In the genomic region with DNA sequence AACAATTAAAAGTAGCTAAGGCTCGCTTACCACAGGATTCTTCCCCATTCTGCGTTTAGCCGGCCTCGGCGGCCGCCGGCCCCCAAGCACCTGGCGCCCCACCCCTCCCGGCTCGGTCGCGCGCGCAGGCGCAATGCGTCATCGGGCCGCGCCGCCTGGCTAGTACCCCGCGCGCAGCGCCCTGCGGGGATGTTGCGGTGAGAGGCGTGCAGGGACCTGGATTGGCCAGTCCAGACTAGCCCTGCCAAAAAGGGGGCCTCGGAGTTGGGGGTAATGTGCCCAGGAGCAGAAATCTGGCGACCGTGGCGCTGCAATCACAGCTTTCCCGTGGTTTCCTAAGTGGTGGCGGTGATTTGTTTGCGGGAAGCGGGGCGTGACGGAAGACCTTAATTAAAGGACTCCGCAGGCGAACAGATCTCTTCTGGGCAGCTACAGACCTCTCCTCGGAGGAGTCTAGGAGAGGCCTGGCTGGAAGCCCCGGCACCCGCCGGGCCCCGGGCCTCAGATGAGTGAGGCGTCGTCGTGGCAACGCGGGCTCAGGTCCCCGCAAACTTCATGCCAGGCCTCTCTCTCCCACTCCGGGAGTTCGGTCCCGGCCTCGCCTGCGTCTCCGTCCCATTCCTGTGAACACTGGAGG, we compare ENCODE assay signal across 8 cellular contexts. TPM values are rescaled to one million over a fixed set of nuclear protein-coding genes. Genes with fewer than 3 reads are reported as not detected.
DNase-seq lines count a peak whose midpoint lies in the region; ATAC-seq and TF ChIP-seq lines count a peak whose summit lies in the region.

No MANE protein-coding gene starts in this region.

- no peaks in the 10 kb centered on the region for H3K9me3 Mint-ChIP-seq in immature natural killer cell

- peak overlapping the region; percentile 86 to 97 (median 91) for H3K27ac Mint-ChIP-seq in immature natural killer cell

- H3F3A ChIP-seq in smooth muscle cell (ENCODE audit: low read depth): peaks cover 4% of the 10 kb centered on the region

- H3K4me3 Mint-ChIP-seq in immature natural killer cell: peak overlapping the region; percentile 90 to 99 (median 94)

- intact Hi-C loops in breast epithelium (cut with DNase I; ENCODE audit: low total_unique reads): no loop called here

- peaks cover 0 to 13% (median 12%) of the 10 kb centered on the region in 3 donors for H3K27me3 Mint-ChIP-seq in immature natural killer cell (ENCODE audit: low read depth in 3 of 3)

- TF ChIP-seq CTCF in WERI-Rb-1 (IDR thresholded peaks at IDR 0.05; ENCODE audit: low read depth, low read length) (no peak), breast epithelium (IDR thresholded peaks at IDR 0.05) (no peak), smooth muscle cell (IDR thresholded peaks at IDR 0.05; ENCODE audit: borderline replicate concordance, insufficient read depth, poor library complexity, severe bottlenecking) (no peak)

- peak overlapping the region; percentile 89 for H3K27ac ChIP-seq in WERI-Rb-1
- peak overlapping the region; percentile 98 to 99 for H3K27ac ChIP-seq in breast epithelium
- peak overlapping the region; percentile 73 for H3K27ac ChIP-seq in smooth muscle cell (ENCODE audit: low read depth)

- peak overlapping the region; percentile 81 for H3K4me2 ChIP-seq in smooth muscle cell

- no peaks in the 10 kb centered on the region for H4K20me1 ChIP-seq in smooth muscle cell (ENCODE audit: low read depth)

- H3K79me2 ChIP-seq in smooth muscle cell (ENCODE audit: low read depth): peaks cover 9% of the 10 kb centered on the region

- H3K4me1 Mint-ChIP-seq in immature natural killer cell: peaks cover 7 to 23% of the 10 kb centered on the region in 2 donors

- H3K9me3 ChIP-seq in WERI-Rb-1 (ENCODE audit: severe bottlenecking): no peaks in the 10 kb centered on the region
- H3K9me3 ChIP-seq in breast epithelium: no peaks in the 10 kb centered on the region
- H3K9me3 ChIP-seq in smooth muscle cell (replicated peaks; ENCODE audit: low read depth): no peaks in the 10 kb centered on the region

- H3K4me1 ChIP-seq in breast epithelium (no peaks in the 10 kb centered on the region), smooth muscle cell (ENCODE audit: low read depth) (peaks cover 12% of the 10 kb centered on the region)

- H3K36me3 Mint-ChIP-seq in immature natural killer cell: no peaks in the 10 kb centered on the region

- DNase-seq in NCI-H2081 (lab: John Stamatoyannopoulos, UW) (peak; percentile 70 to 83), NCI-H2081 treated with DMSO at 0.1 percent for 48 hours (lab: John Stamatoyannopoulos, UW) (no peak), NCI-H2029 (lab: John Stamatoyannopoulos, UW) (peak; percentile 42), WERI-Rb-1 (peak; percentile 87), breast epithelium (ENCODE audit: low spot score in 2 of 2) (peak; percentile 87), immature natural killer cell (peak; percentile 83 to 87 (median 84)), smooth muscle cell (lab: John Stamatoyannopoulos, UW; ENCODE audit: unreplicated experiment) (peak; percentile 53)

- H2AFZ ChIP-seq in smooth muscle cell (ENCODE audit: low read depth): peak overlapping the region; percentile 92

- WGBS in smooth muscle cell (ENCODE audit: low lambda C conversion rate): under 1% methylated on average over 49 of the region's 56 CpGs

- ATAC-seq in HG02938 (IDR thresholded peaks at IDR 0.05; ENCODE audit: unreplicated experiment): peak; percentile 68

- H3K4me3 ChIP-seq in WERI-Rb-1 (ENCODE audit: low read depth, low read length): peak overlapping the region; percentile 99
- peak overlapping the region; percentile 79 to 85 (median 84) for H3K4me3 ChIP-seq in breast epithelium
- H3K4me3 ChIP-seq in smooth muscle cell: peak overlapping the region; percentile 70

- peak; percentile 50 for TF ChIP-seq POLR2A in breast epithelium (IDR thresholded peaks at IDR 0.05)

- H3K9ac ChIP-seq in smooth muscle cell (ENCODE audit: low read depth): peak overlapping the region; percentile 83

- H3K36me3 ChIP-seq in WERI-Rb-1 (peaks cover 22% of the 10 kb centered on the region), breast epithelium (no peaks in the 10 kb centered on the region), smooth muscle cell (ENCODE audit: low read depth) (no peaks in the 10 kb centered on the region)

- no peaks in the 10 kb centered on the region for H3K27me3 ChIP-seq in WERI-Rb-1 (ENCODE audit: insufficient read depth, low read depth, severe bottlenecking)
- H3K27me3 ChIP-seq in breast epithelium: no peaks in the 10 kb centered on the region
- H3K27me3 ChIP-seq in smooth muscle cell (ENCODE audit: low read depth): no peaks in the 10 kb centered on the region

RNA-seq across cellular contexts. Expression of a gene that starts 0.6 kb away (rescaled TPM):
- total RNA-seq in breast epithelium (10 to 100 TPM; 36.6 to 70.7 (median 39.7) TPM), smooth muscle cell (38.3 and 47.4 TPM in 2 replicates)
- polyA plus RNA-seq in immature natural killer cell (1 to 10 TPM; 1.8 to 4.1 (median 1.9) TPM), smooth muscle cell (23.8 and 25.6 TPM in 2 replicates)

RNA-seq across cellular contexts. Expression of a gene that starts 55.7 kb away (rescaled TPM):
- total RNA-seq in breast epithelium (under 1 TPM in 2 of 3 donors, not detected in 1; 0.16 to 0.29 TPM), smooth muscle cell (0.90 and 1.8 TPM in 2 replicates)
- polyA plus RNA-seq in immature natural killer cell (not detected), smooth muscle cell (0.40 TPM in 1 of 2 replicates, not detected in the other)
